3 cellular contexts compared by ENCODE assay signal in genomic region chrX:1261771-1262170, GRCh38. TPM values are rescaled to one million over a fixed set of nuclear protein-coding genes. Genes with fewer than 3 reads are reported as not detected.
"Had no signal": no experiment of that assay in that cellular context is flagged by ENCODE, and none has a peak within 500 bp of the region (broad histone marks: within the 10 kb centered on the region; RNA-seq: fewer than 3 reads in every experiment).

No MANE protein-coding gene starts in this region.

RNA-seq across cellular contexts. Expression of gene CSF2RA, which starts 6.8 kb away (rescaled TPM):
- total RNA-seq: M059J, OCI-LY7 had no signal

RNA-seq across cellular contexts. Expression of gene CRLF2, which starts 49.3 kb away (rescaled TPM):
- total RNA-seq: RPMI7951 had no signal
